9 cellular contexts compared by ENCODE assay signal in the genomic region with DNA sequence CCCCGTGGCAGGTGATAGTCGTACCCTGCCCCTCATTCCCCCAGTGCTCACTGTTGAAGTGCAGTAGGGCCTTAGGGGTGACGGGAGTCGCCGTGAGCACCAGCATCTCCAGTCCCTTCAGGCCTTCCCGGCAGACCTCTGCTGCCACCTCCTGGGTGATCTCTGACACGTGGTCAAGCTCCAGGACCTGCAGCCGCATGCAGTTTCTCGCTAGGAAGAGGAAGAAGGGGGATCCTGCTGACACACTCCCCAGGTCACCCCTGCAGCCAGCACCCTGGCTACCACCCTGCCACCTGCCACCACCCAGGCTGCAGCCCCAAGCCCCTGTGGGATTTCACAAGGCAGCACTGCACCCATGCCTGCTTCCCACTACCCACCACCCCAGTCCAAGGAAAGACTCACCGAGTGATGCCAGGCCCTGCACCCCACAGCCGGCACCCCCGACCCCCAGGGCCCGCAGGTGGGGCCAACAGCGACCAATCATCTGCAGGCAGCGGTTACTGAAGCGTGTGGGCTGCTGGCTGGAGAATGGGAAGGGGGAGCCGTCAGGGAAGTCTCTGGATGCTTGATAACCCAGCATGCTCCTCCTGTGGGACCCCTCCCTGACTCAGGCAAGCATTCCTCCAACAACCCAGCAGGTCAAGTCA. TPM values are rescaled to one million over a fixed set of nuclear protein-coding genes. Genes with fewer than 3 reads are reported as not detected.
DNase-seq lines count a peak whose midpoint lies in the region; TF ChIP-seq lines count a peak whose summit lies in the region.
"Had no signal": no experiment of that assay in that cellular context is flagged by ENCODE, and none has a peak within 500 bp of the region (broad histone marks: within the 10 kb centered on the region; RNA-seq: fewer than 3 reads in every experiment).

No MANE protein-coding gene starts in this region.

- DNase-seq in NCI-H2196 (lab: John Stamatoyannopoulos, UW; ENCODE audit: unreplicated experiment) (peak; percentile 14), NCI-H2196 treated with DMSO at 0.1 percent for 48 hours (lab: John Stamatoyannopoulos, UW; ENCODE audit: unreplicated experiment) (no peak), PC-9 (peak in 1 of 2 experiments; percentile 43), fibroblast of gingiva (ENCODE audit: low read depth) (peak; percentile 47), activated T-cell treated with anti-CD3 and anti-CD28 coated beads for 4 hours (no peak)
- no peak for DNase-seq in activated CD4-positive, CD25-positive, alpha-beta regulatory T cell (lab: John Stamatoyannopoulos, UW)
- no peak for DNase-seq in stimulated activated CD4-positive, alpha-beta T cell treated with anti-CD3 and anti-CD28 coated beads, Interleukin-1b, Interleukin-23, amount 100 ng/mL, for 48 hours

- H3K4me1 ChIP-seq in PC-9 (replicated peaks; ENCODE audit: insufficient read depth) (no peaks in the 10 kb centered on the region), parathyroid adenoma (no peaks in the 10 kb centered on the region)

- intact Hi-C loops in PC-9 (cut with micrococcal nuclease; ENCODE audit: unreplicated experiment), result no loop called here

- no peak overlapping the region for H3K4me2 ChIP-seq in PC-9
- no peak overlapping the region for H3K4me2 ChIP-seq in parathyroid adenoma (ENCODE audit: low read length)
- H3K4me2 ChIP-seq: BLaER1 had no signal

- H3K36me3 ChIP-seq in PC-9 (ENCODE audit: low read depth) (peaks cover 3% of the 10 kb centered on the region; the same call in 1 of the 2 replicates), parathyroid adenoma (ENCODE audit: control insufficient read depth, insufficient read depth, low read length) (no peaks in the 10 kb centered on the region)

- H3K79me2 ChIP-seq in PC-9 (ENCODE audit: low read depth), result no peaks in the 10 kb centered on the region
- no peaks in the 10 kb centered on the region for H3K79me2 ChIP-seq in parathyroid adenoma

- H3K9me2 ChIP-seq in PC-9 (ENCODE audit: insufficient read depth), result no peaks in the 10 kb centered on the region

- H3K9ac ChIP-seq in parathyroid adenoma, result no peak overlapping the region
- H3K9ac ChIP-seq: BLaER1 had no signal

- peaks cover 4% of the 10 kb centered on the region; the same call in 1 of the 2 replicates for H3F3A ChIP-seq in PC-9 (ENCODE audit: insufficient read depth, low read depth)

- BruUV-seq in PC-9 (replicated peaks; lab: Mats Ljungman, UMichigan), result no TSS peak

- H3K27ac ChIP-seq in PC-9 (no peak overlapping the region), parathyroid adenoma (no peak overlapping the region)
- H3K27ac ChIP-seq: BLaER1 had no signal

- H2AFZ ChIP-seq in PC-9 (no peak overlapping the region), parathyroid adenoma (no peak overlapping the region)

- peaks cover 9% of the 10 kb centered on the region; the same call in 1 of the 2 replicates for H4K20me1 ChIP-seq in PC-9 (ENCODE audit: insufficient read depth)

- H3K9me3 ChIP-seq in PC-9 (ENCODE audit: insufficient read depth, low read depth) (no peaks in the 10 kb centered on the region), parathyroid adenoma (ENCODE audit: control insufficient read depth, low read length) (no peaks in the 10 kb centered on the region)
- H3K9me3 ChIP-seq: BLaER1 had no signal

- POLR2A ChIA-PET in PC-9 (lab: Charles Lee; ENCODE audit: unreplicated experiment), result no interaction called here

- TF ChIP-seq CTCF in PC-9 (conservative IDR thresholded peaks at IDR 0.05), result peak; percentile 64
- TF ChIP-seq CTCF in parathyroid adenoma (IDR thresholded peaks at IDR 0.05), result peak; percentile 50

- H3K4me3 ChIP-seq in PC-9 (no peak overlapping the region), parathyroid adenoma (ENCODE audit: low read depth, low read length) (no peak overlapping the region)
- H3K4me3 ChIP-seq: BLaER1 had no signal

- H3K27me3 ChIP-seq in PC-9 (ENCODE audit: insufficient read depth, low read depth) (no peaks in the 10 kb centered on the region), parathyroid adenoma (ENCODE audit: control insufficient read depth, insufficient read depth, low read length) (no peaks in the 10 kb centered on the region)
- H3K27me3 ChIP-seq: BLaER1 had no signal

- CTCF ChIA-PET in PC-9 (lab: Charles Lee), result no interaction called here

RNA-seq across cellular contexts. Expression of gene FBXO41, which starts 23.8 kb away (rescaled TPM):
- 16.4 and 25.8 TPM in 2 replicates for total RNA-seq in PC-9 (2021)

RNA-seq across cellular contexts. Expression of gene CCT7, which starts 26.4 kb away (rescaled TPM):
- total RNA-seq in PC-9 (2021), result 295 and 319 TPM in 2 replicates

RNA-seq across cellular contexts. Expression of gene PRADC1, which starts 27.4 kb away (rescaled TPM):
- 8.9 and 9.4 TPM in 2 replicates for total RNA-seq in PC-9 (2021)

RNA-seq across cellular contexts. Expression of gene EGR4, which starts 32.9 kb away (rescaled TPM):
- not detected in 2 replicates for total RNA-seq in PC-9 (2021)

RNA-seq across cellular contexts. Expression of gene SMYD5, which starts 46.4 kb away (rescaled TPM):
- 28.3 and 32.0 TPM in 2 replicates for total RNA-seq in PC-9 (2021)

Comparison
In these comparisons a context has a peak if more than half of its experiments do, and no peak if none do; other contexts are left out.
1. DNase-seq: peak in NCI-H2196 (single experiment) and fibroblast of gingiva (single experiment); none in NCI-H2196 treated with DMSO at 0.1 percent for 48 hours (single experiment), activated T-cell treated with anti-CD3 and anti-CD28 coated beads for 4 hours (single experiment), activated CD4-positive, CD25-positive, alpha-beta regulatory T cell (0 of 4) and stimulated activated CD4-positive, alpha-beta T cell treated with anti-CD3 and anti-CD28 coated beads, Interleukin-1b, Interleukin-23, amount 100 ng/mL, for 48 hours (single experiment).